ENCODE assay signal across 10 cellular contexts in the genomic region with DNA sequence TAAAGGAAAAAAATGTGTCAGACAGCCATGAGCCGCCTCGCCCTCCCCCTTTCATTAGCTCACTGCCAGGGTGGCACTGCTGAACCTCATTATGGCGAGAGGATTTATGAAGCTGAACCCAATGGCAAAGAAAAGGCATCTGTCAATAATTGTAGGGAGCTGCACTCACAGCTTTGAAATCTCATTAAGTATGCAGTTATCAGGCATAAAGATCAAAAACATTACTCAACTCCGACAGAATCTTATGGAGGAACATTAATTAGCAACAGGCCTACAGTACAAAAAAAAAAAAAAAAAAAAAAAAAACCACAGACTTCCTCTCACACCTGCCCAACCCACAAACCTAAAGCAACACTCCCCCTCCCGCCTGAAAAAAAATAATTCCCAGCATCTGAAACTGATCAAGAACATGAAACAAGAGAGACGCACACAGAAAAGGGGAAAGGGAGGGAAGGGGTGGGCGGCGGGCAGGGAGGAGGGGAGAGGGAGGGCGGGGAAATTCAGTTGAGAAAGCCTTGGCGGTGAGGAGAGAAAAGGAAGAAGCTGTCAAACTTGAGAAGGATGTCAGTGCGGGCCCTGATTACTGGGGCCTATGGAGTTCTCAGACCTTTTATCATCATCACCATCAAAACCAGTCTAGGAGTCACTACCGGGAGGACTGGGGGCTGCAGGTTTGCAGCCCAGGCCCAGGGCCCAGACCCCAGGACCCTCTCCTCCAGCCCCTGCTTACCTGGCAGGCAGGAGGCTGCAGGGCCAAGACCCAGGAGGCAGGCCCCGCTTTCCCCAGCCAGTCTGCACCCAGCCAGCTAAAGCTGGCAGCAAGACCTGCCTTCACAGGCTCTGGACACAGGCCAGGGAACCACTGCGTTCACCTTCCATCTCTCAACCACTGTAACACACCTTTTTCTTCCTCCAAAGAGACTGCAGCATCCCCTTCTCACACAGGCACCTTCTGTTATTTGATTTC. TPM values are rescaled to one million over a fixed set of nuclear protein-coding genes. Genes with fewer than 3 reads are reported as not detected.
DNase-seq lines count a peak whose midpoint lies in the region; ATAC-seq and TF ChIP-seq lines count a peak whose summit lies in the region.
"Had no signal": no experiment of that assay in that cellular context is flagged by ENCODE, and none has a peak within 500 bp of the region (broad histone marks: within the 10 kb centered on the region; RNA-seq: fewer than 3 reads in every experiment).

No MANE protein-coding gene starts in this region.

- no peaks in the 10 kb centered on the region for H3K9me3 ChIP-seq in CD8-positive, alpha-beta memory T cell (ENCODE audit: low read length)

- peak overlapping the region; percentile 17 to 93 (median 78) for H3K27ac Mint-ChIP-seq in CD8-positive, alpha-beta memory T cell
- no peak overlapping the region for H3K27ac Mint-ChIP-seq in nephron progenitor cell

- no peak overlapping the region for H3K4me3 ChIP-seq in CD8-positive, alpha-beta memory T cell (ENCODE audit: low read length)
- H3K4me3 ChIP-seq in NB4 (ENCODE audit: low read depth, low read length), result no peak overlapping the region
- no peak overlapping the region for H3K4me3 ChIP-seq in astrocyte of the cerebellum (ENCODE audit: low read depth, low read length)

- peaks cover 0 to 2% (median 0%) of the 10 kb centered on the region in 3 donors for H3K36me3 Mint-ChIP-seq in CD8-positive, alpha-beta memory T cell
- no peaks in the 10 kb centered on the region for H3K36me3 Mint-ChIP-seq in nephron progenitor cell (ENCODE audit: low read depth)

- H3K4me3 Mint-ChIP-seq in CD8-positive, alpha-beta memory T cell, result peak overlapping the region; percentile 49 to 77 (median 68)
- H3K4me3 Mint-ChIP-seq in nephron progenitor cell, result peak overlapping the region; percentile 59

- no peak overlapping the region for H3K27ac ChIP-seq in CD8-positive, alpha-beta memory T cell (ENCODE audit: low read depth, low read length)

- no peak for TF ChIP-seq CTCF in NB4 (IDR thresholded peaks at IDR 0.05; ENCODE audit: low read depth, low read length)
- TF ChIP-seq CTCF in astrocyte of the cerebellum (IDR thresholded peaks at IDR 0.05; ENCODE audit: low read depth, low read length, missing control alignments), result no peak
- TF ChIP-seq CTCF in nephron progenitor cell (IDR thresholded peaks at IDR 0.05), result no peak

- H3K9me3 Mint-ChIP-seq in CD8-positive, alpha-beta memory T cell, result peaks cover 0 to 3% (median 0%) of the 10 kb centered on the region in 5 donors
- no peaks in the 10 kb centered on the region for H3K9me3 Mint-ChIP-seq in nephron progenitor cell

- CTCF ChIA-PET in CD8-positive, alpha-beta memory T cell (lab: Charles Lee), result interaction anchor here (0.7 kb wide), 1 partner anchor 220 kb away, joined by 3 read pairs; no protein-coding TSS in a partner anchor

- POLR2A ChIA-PET in CD8-positive, alpha-beta memory T cell (lab: Charles Lee), result interaction anchor here (0.7 to 1.4 kb wide), 2 partner anchors 10 to 1299 kb away, joined by 4 read pairs; partner anchors contain the start of gene TSHZ3

- TF ChIP-seq POLR2A in NB4 (IDR thresholded peaks at IDR 0.05; ENCODE audit: extremely low read depth, insufficient read length), result no peak

- H3K4me1 Mint-ChIP-seq in CD8-positive, alpha-beta memory T cell, result peaks cover 31 to 41% (median 35%) of the 10 kb centered on the region in 3 donors
- H3K4me1 Mint-ChIP-seq in nephron progenitor cell, result peaks cover 85% of the 10 kb centered on the region

- in situ Hi-C loops in astrocyte of the cerebellum (cut with HindIII; ENCODE audit: low sequenced_read_pairs), result no loop called here

- H3K36me3 ChIP-seq in CD8-positive, alpha-beta memory T cell (ENCODE audit: insufficient read depth, low read length), result no peaks in the 10 kb centered on the region

- no peak for ATAC-seq in GM18511 (IDR thresholded peaks at IDR 0.05; ENCODE audit: unreplicated experiment)
- no peak for ATAC-seq in HG02623 (IDR thresholded peaks at IDR 0.05; ENCODE audit: unreplicated experiment)

- H3K27me3 ChIP-seq in CD8-positive, alpha-beta memory T cell (ENCODE audit: insufficient read depth, low read length, poor library complexity, severe bottlenecking), result peaks cover 20% of the 10 kb centered on the region

- H3K4me1 ChIP-seq in CD8-positive, alpha-beta memory T cell (ENCODE audit: insufficient read depth, low read length), result peaks cover 25% of the 10 kb centered on the region

- peaks cover 55 to 70% of the 10 kb centered on the region in 2 donors for H3K27me3 Mint-ChIP-seq in CD8-positive, alpha-beta memory T cell
- peaks cover 14% of the 10 kb centered on the region for H3K27me3 Mint-ChIP-seq in nephron progenitor cell (ENCODE audit: low read depth, poor library complexity)

- DNase-seq in CD8-positive, alpha-beta memory T cell, result peak in 4 of 5 donors; percentile 34 to 72 (median 54)
- peak; percentile 36 for DNase-seq in NB4 (ENCODE audit: low read depth)
- peak; percentile 60 for DNase-seq in astrocyte of the cerebellum (ENCODE audit: low read depth)
- DNase-seq in nephron progenitor cell, result no peak
- no peak for DNase-seq in stimulated activated CD4-positive, alpha-beta T cell treated with anti-CD3 and anti-CD28 coated beads, Interleukin-12 subunit alpha, Interleukin-12 subunit beta, amount 100 ng/mL, for 4 hours
- DNase-seq in NCI-H128 (lab: John Stamatoyannopoulos, UW; ENCODE audit: unreplicated experiment), result no peak
- DNase-seq: cortex of kidney, NCI-H524 had no signal

RNA-seq across cellular contexts. Expression of gene TSHZ3, which starts 8.9 kb away (rescaled TPM):
- under 1 TPM; 0.35 to 0.38 TPM for total RNA-seq in CD8-positive, alpha-beta memory T cell
- polyA plus RNA-seq in CD8-positive, alpha-beta memory T cell, result 1.1 TPM

Comparison
In these comparisons a context has a peak if more than half of its experiments do, and no peak if none do; other contexts are left out.
1. DNase-seq: peak in CD8-positive, alpha-beta memory T cell (4 of 5), NB4 (single experiment) and astrocyte of the cerebellum (single experiment); none in nephron progenitor cell (single experiment), stimulated activated CD4-positive, alpha-beta T cell treated with anti-CD3 and anti-CD28 coated beads, Interleukin-12 subunit alpha, Interleukin-12 subunit beta, amount 100 ng/mL, for 4 hours (single experiment) and NCI-H128 (single experiment).